10 cellular contexts compared by ENCODE assay signal in genomic region chr11:8652140-8652539, GRCh38. TPM values are rescaled to one million over a fixed set of nuclear protein-coding genes. Genes with fewer than 3 reads are reported as not detected.
DNase-seq lines count a peak whose midpoint lies in the region; ATAC-seq and TF ChIP-seq lines count a peak whose summit lies in the region.
"Had no signal": no experiment of that assay in that cellular context is flagged by ENCODE, and none has a peak within 500 bp of the region (broad histone marks: within the 10 kb centered on the region; RNA-seq: fewer than 3 reads in every experiment).

No MANE protein-coding gene starts in this region.

- no peak for TF ChIP-seq CTCF in fibroblast of mammary gland (conservative IDR thresholded peaks at IDR 0.05; ENCODE audit: control insufficient read depth, insufficient read depth, low read depth, low read length)

- H3K4me3 ChIP-seq in fibroblast of mammary gland (ENCODE audit: control insufficient read depth, low read depth, low read length) (no peak overlapping the region), skeletal muscle satellite cell (ENCODE audit: low read length) (no peak overlapping the region)

- H3K9ac ChIP-seq in skeletal muscle satellite cell (ENCODE audit: low read depth, low read length), result no peak overlapping the region

- H3K4me1 ChIP-seq in skeletal muscle satellite cell (ENCODE audit: control insufficient read depth, insufficient read depth, low read length), result peaks cover 25% of the 10 kb centered on the region
- H3K4me1 ChIP-seq: BE2C had no signal

- no peak for ATAC-seq in stimulated activated naive CD8-positive, alpha-beta T cell treated with anti-CD3 and anti-CD28 coated beads, Interleukin-15, Interleukin-2, amounts not matched to agents 100 U/mL and 50 U/mL, for 24 hours

- no peaks in the 10 kb centered on the region for H3K9me3 ChIP-seq in skeletal muscle satellite cell (replicated peaks; ENCODE audit: low read length)
- H3K9me3 ChIP-seq: BE2C had no signal

- peak; percentile 24 for DNase-seq in NCI-H2196 (lab: John Stamatoyannopoulos, UW; ENCODE audit: unreplicated experiment)
- no peak for DNase-seq in NCI-H2196 treated with DMSO at 0.1 percent for 48 hours (lab: John Stamatoyannopoulos, UW; ENCODE audit: unreplicated experiment)
- DNase-seq in RPMI7951 (ENCODE audit: low read depth), result peak; percentile 86
- DNase-seq in fibroblast of mammary gland (ENCODE audit: low read depth), result peak; percentile 98
- no peak for DNase-seq in stimulated activated naive CD8-positive, alpha-beta T cell treated with anti-CD3 and anti-CD28 coated beads, Interleukin-15, Interleukin-2, amounts not matched to agents 100 U/mL and 50 U/mL, for 24 hours
- DNase-seq in COLO668 (lab: John Stamatoyannopoulos, UW; ENCODE audit: unreplicated experiment), result no peak
- DNase-seq in activated CD4-positive, alpha-beta T cell treated with anti-CD3 and anti-CD28 coated beads, Interleukin-2, amount 50 U/mL, for 48 hours, result no peak
- DNase-seq: BE2C, NCI-H1930 had no signal

- no peaks in the 10 kb centered on the region for H3K27me3 ChIP-seq in skeletal muscle satellite cell (ENCODE audit: control insufficient read depth, insufficient read depth, low read length)
- H3K27me3 ChIP-seq: BE2C had no signal

- peak overlapping the region; percentile 11 for H3K4me2 ChIP-seq in skeletal muscle satellite cell (ENCODE audit: low read length)

- peaks cover 10% of the 10 kb centered on the region for H3K36me3 ChIP-seq in skeletal muscle satellite cell (ENCODE audit: insufficient read depth, low read length)
- H3K36me3 ChIP-seq: BE2C had no signal

RNA-seq across cellular contexts. Expression of gene TRIM66, which starts 30.3 kb away (rescaled TPM):
- total RNA-seq in RPMI7951 (2014; rRNA removed; shearing (Covaris generic)), result 2.2 and 3.1 TPM in 2 replicates
- total RNA-seq in skeletal muscle satellite cell (2012; rRNA removed), result 1.5 and 4.6 TPM in 2 replicates

RNA-seq across cellular contexts. Expression of gene RPL27A, which starts 30.5 kb away (rescaled TPM):
- 953 and 1,057 TPM in 2 replicates for total RNA-seq in RPMI7951 (2014; rRNA removed; shearing (Covaris generic))
- total RNA-seq in skeletal muscle satellite cell (2012; rRNA removed), result 566 and 880 TPM in 2 replicates

RNA-seq across cellular contexts. Expression of gene STK33, which starts 58.1 kb away (rescaled TPM):
- total RNA-seq in RPMI7951 (2014; rRNA removed; shearing (Covaris generic)), result 0.48 and 0.78 TPM in 2 replicates
- total RNA-seq in skeletal muscle satellite cell (2012; rRNA removed), result 0.66 and 0.76 TPM in 2 replicates

Comparison
In these comparisons a context has a peak if more than half of its experiments do, and no peak if none do; other contexts are left out.
1. DNase-seq: peak in NCI-H2196 (single experiment), RPMI7951 (single experiment) and fibroblast of mammary gland (single experiment); none in NCI-H2196 treated with DMSO at 0.1 percent for 48 hours (single experiment), stimulated activated naive CD8-positive, alpha-beta T cell treated with anti-CD3 and anti-CD28 coated beads, Interleukin-15, Interleukin-2, amounts not matched to agents 100 U/mL and 50 U/mL, for 24 hours (single experiment), COLO668 (single experiment) and activated CD4-positive, alpha-beta T cell treated with anti-CD3 and anti-CD28 coated beads, Interleukin-2, amount 50 U/mL, for 48 hours (0 of 2).